8 cellular contexts compared by ENCODE assay signal in genomic region chr6:8435845-8436168, GRCh38. TPM values are rescaled to one million over a fixed set of nuclear protein-coding genes. Genes with fewer than 3 reads are reported as not detected.
A peak's percentile ranks its signal among the peaks of the same experiment; 100 is the strongest.
DNase-seq lines count a peak whose midpoint lies in the region; ATAC-seq and TF ChIP-seq lines count a peak whose summit lies in the region.

No MANE protein-coding gene starts in this region.

- RAD21 ChIA-PET in HCT116 (lab: Charles Lee; ENCODE audit: low non-redundant PET in 1 of 2, low total read pairs in 2 of 2, uncharacterized antibody in 2 of 2, unreplicated experiment in 2 of 2) = no interaction called here

- no peaks in the 10 kb centered on the region for H4K20me1 ChIP-seq in HCT116 (ENCODE audit: insufficient read depth)

- intact Hi-C loops in HCT116 (cut with micrococcal nuclease) = loop anchor here (2.0 kb wide), 1 partner anchor 1995 kb away; no protein-coding TSS in a partner anchor

- H3K79me2 ChIP-seq in ACC112 (ENCODE audit: control insufficient read depth, insufficient read depth, low read length, unreplicated experiment) = peaks cover 44% of the 10 kb centered on the region
- peaks cover 29% of the 10 kb centered on the region for H3K79me2 ChIP-seq in HCT116 (ENCODE audit: insufficient read depth, low read length)

- H3K4me1 Mint-ChIP-seq in activated naive CD8-positive, alpha-beta T cell treated with anti-CD3 and anti-CD28 coated beads, Interleukin-2, amount 10 ng/mL, durations not matched to agents 7 days and 5 days = peaks cover 28% of the 10 kb centered on the region
- H3K4me1 Mint-ChIP-seq in stimulated activated naive CD8-positive, alpha-beta T cell treated with anti-CD3 and anti-CD28 coated beads, Interleukin-15, amount 100 ng/mL, for 72 hours = peaks cover 30% of the 10 kb centered on the region

- H3K4me3 ChIP-seq in ACC112 (ENCODE audit: low read depth, low read length) (peak overlapping the region; percentile 92), HCT116 (replicated peaks in 1 of 2; ENCODE audit: low read depth in 1 of 2, low read length in 2 of 2) (peak overlapping the region; percentile 67 to 89), iPS-20b (ENCODE audit: low read length) (peak overlapping the region; percentile 91)

- TSS peak; percentile 91 for BruUV-seq in HCT116 (replicated peaks; lab: Mats Ljungman, UMichigan)

- peak overlapping the region; percentile 91 for H3K27ac Mint-ChIP-seq in activated naive CD8-positive, alpha-beta T cell treated with anti-CD3 and anti-CD28 coated beads, Interleukin-2, amount 10 ng/mL, durations not matched to agents 7 days and 5 days
- H3K27ac Mint-ChIP-seq in stimulated activated naive CD8-positive, alpha-beta T cell treated with anti-CD3 and anti-CD28 coated beads, Interleukin-15, amount 100 ng/mL, for 72 hours = peak overlapping the region; percentile 99

- H3K27ac ChIP-seq in ACC112 (ENCODE audit: low read depth, low read length) (peak overlapping the region; percentile 42), HCT116 (ENCODE audit: low read depth, low read length) (peak overlapping the region; percentile 70), iPS-20b (ENCODE audit: low read length) (peak overlapping the region; percentile 93)

- ATAC-seq in HCT116 (peak; percentile 8), GM21786 (IDR thresholded peaks at IDR 0.05; ENCODE audit: unreplicated experiment) (no peak), GM18867 (IDR thresholded peaks at IDR 0.05; ENCODE audit: unreplicated experiment) (no peak)
- ATAC-seq in activated naive CD8-positive, alpha-beta T cell treated with anti-CD3 and anti-CD28 coated beads, Interleukin-2, amount 10 ng/mL, durations not matched to agents 7 days and 5 days (ENCODE audit: low read depth) = no peak
- no peak for ATAC-seq in stimulated activated naive CD8-positive, alpha-beta T cell treated with anti-CD3 and anti-CD28 coated beads, Interleukin-15, amount 100 ng/mL, for 72 hours

- H2AFZ ChIP-seq in ACC112 (ENCODE audit: low read length, unreplicated experiment) (peak overlapping the region; percentile 91), HCT116 (ENCODE audit: low read depth, low read length, poor library complexity, severe bottlenecking) (no peak overlapping the region)

- POLR2A ChIA-PET in HCT116 (lab: Charles Lee) = no interaction called here
- POLR2A ChIA-PET in activated naive CD8-positive, alpha-beta T cell treated with anti-CD3 and anti-CD28 coated beads, Interleukin-2, amount 10 ng/mL, durations not matched to agents 7 days and 5 days (lab: Charles Lee) = no interaction called here

- H3K9me3 ChIP-seq in HCT116 (ENCODE audit: control insufficient read depth in 1 of 2, insufficient read depth in 1 of 2, low read depth in 1 of 2, low read length in 2 of 2) = no peaks in the 10 kb centered on the region
- H3K9me3 ChIP-seq in iPS-20b (ENCODE audit: insufficient read depth, low read depth, low read length) = no peaks in the 10 kb centered on the region

- CTCF ChIA-PET in HCT116 (lab: Charles Lee) = no interaction called here

- H3K9ac ChIP-seq in HCT116 (ENCODE audit: low read length) (peak overlapping the region; percentile 85), iPS-20b (ENCODE audit: low read depth, low read length) (peak overlapping the region; percentile 90; the same call in 1 of the 2 replicates)

- H3K4me3 Mint-ChIP-seq in activated naive CD8-positive, alpha-beta T cell treated with anti-CD3 and anti-CD28 coated beads, Interleukin-2, amount 10 ng/mL, durations not matched to agents 7 days and 5 days = peak overlapping the region; percentile 83
- H3K4me3 Mint-ChIP-seq in stimulated activated naive CD8-positive, alpha-beta T cell treated with anti-CD3 and anti-CD28 coated beads, Interleukin-15, amount 100 ng/mL, for 72 hours = peak overlapping the region; percentile 94 to 98

- no peak for TF ChIP-seq POLR2A in HCT116 (IDR thresholded peaks at IDR 0.05; ENCODE audit: borderline replicate concordance, extremely low read depth, insufficient read depth, insufficient read length)

- DNase-seq in HCT116 (ENCODE audit: low read depth, low spot score) = no peak
- no peak for DNase-seq in activated naive CD8-positive, alpha-beta T cell treated with anti-CD3 and anti-CD28 coated beads, Interleukin-2, amount 10 ng/mL, durations not matched to agents 7 days and 5 days
- no peak for DNase-seq in stimulated activated naive CD8-positive, alpha-beta T cell treated with anti-CD3 and anti-CD28 coated beads, Interleukin-15, amount 100 ng/mL, for 72 hours
- no peak for DNase-seq in ureter (ENCODE audit: low spot score)

- H3K4me1 ChIP-seq in ACC112 (ENCODE audit: control insufficient read depth, insufficient read depth, low read length, unreplicated experiment) (peaks cover 26% of the 10 kb centered on the region), HCT116 (ENCODE audit: control insufficient read depth in 1 of 2, insufficient read depth in 2 of 2, low read length in 2 of 2) (peaks cover 2 to 15% of the 10 kb centered on the region in 2 experiments; a peak in 3 of 4 replicates), iPS-20b (ENCODE audit: insufficient read depth, low read length) (peaks cover 8% of the 10 kb centered on the region; the same call in 1 of the 2 replicates)

- no peak for TF ChIP-seq CTCF in HCT116 (IDR thresholded peaks at IDR 0.05 in 2 of 3, conservative IDR thresholded peaks at IDR 0.05 in 1 of 3; ENCODE audit: borderline replicate concordance in 1 of 3, insufficient read depth in 1 of 3, low read depth in 2 of 3, low read length in 2 of 3)

- H3K9me2 ChIP-seq in HCT116 (ENCODE audit: insufficient read depth) = no peaks in the 10 kb centered on the region; the same call in 1 of the 2 replicates

- no peaks in the 10 kb centered on the region for H3K27me3 Mint-ChIP-seq in activated naive CD8-positive, alpha-beta T cell treated with anti-CD3 and anti-CD28 coated beads, Interleukin-2, amount 10 ng/mL, durations not matched to agents 7 days and 5 days
- H3K27me3 Mint-ChIP-seq in stimulated activated naive CD8-positive, alpha-beta T cell treated with anti-CD3 and anti-CD28 coated beads, Interleukin-15, amount 100 ng/mL, for 72 hours = no peaks in the 10 kb centered on the region

- TF ChIP-seq RAD21 in HCT116 (IDR thresholded peaks at IDR 0.05; ENCODE audit: low read depth) = no peak

- H3K27me3 ChIP-seq in ACC112 (ENCODE audit: insufficient read depth, low read length) (no peaks in the 10 kb centered on the region), HCT116 (ENCODE audit: insufficient read depth, low read length) (no peaks in the 10 kb centered on the region), iPS-20b (ENCODE audit: insufficient read depth, low read length) (no peaks in the 10 kb centered on the region)

- H3K36me3 Mint-ChIP-seq in activated naive CD8-positive, alpha-beta T cell treated with anti-CD3 and anti-CD28 coated beads, Interleukin-2, amount 10 ng/mL, durations not matched to agents 7 days and 5 days = peaks cover 18% of the 10 kb centered on the region

- peaks cover 4% of the 10 kb centered on the region for H3K9me3 Mint-ChIP-seq in activated naive CD8-positive, alpha-beta T cell treated with anti-CD3 and anti-CD28 coated beads, Interleukin-2, amount 10 ng/mL, durations not matched to agents 7 days and 5 days
- H3K9me3 Mint-ChIP-seq in stimulated activated naive CD8-positive, alpha-beta T cell treated with anti-CD3 and anti-CD28 coated beads, Interleukin-15, amount 100 ng/mL, for 72 hours = peaks cover 0 to 6% of the 10 kb centered on the region in 2 donors

- peak overlapping the region; percentile 82 for H3K4me2 ChIP-seq in HCT116 (ENCODE audit: low read length)

- peaks cover 7% of the 10 kb centered on the region; the same call in 1 of the 2 replicates for H3K36me3 ChIP-seq in ACC112 (ENCODE audit: insufficient read depth, low read length)
- no peaks in the 10 kb centered on the region for H3K36me3 ChIP-seq in HCT116 (ENCODE audit: control insufficient read depth in 1 of 2, insufficient read depth in 2 of 2, low read length in 2 of 2)
- no peaks in the 10 kb centered on the region for H3K36me3 ChIP-seq in iPS-20b (ENCODE audit: insufficient read depth, low read depth, low read length)

TF ChIP-seq in HCT116, 20 proteins besides CTCF, POLR2A, EP300 and RAD21:
- TF ChIP-seq MAX (IDR thresholded peaks at IDR 0.05) = no peak
- TF ChIP-seq ZFX (IDR thresholded peaks at IDR 0.05) = peak; percentile 65

RNA-seq across cellular contexts. Expression of gene SLC35B3, which starts 0.5 kb away (rescaled TPM):
- 8.6 TPM for total RNA-seq in HCT116 (2021; ENCODE audit: unreplicated experiment)
- 5.8 and 7.8 TPM in 2 replicates for polyA plus RNA-seq in HCT116 (2012)
- total RNA-seq in activated naive CD8-positive, alpha-beta T cell treated with anti-CD3 and anti-CD28 coated beads, Interleukin-2, amount 10 ng/mL, durations not matched to agents 7 days and 5 days = 10 to 100 TPM; 11.6 to 12.7 TPM
- total RNA-seq in ureter = 20.8 TPM

Comparison
In these comparisons a context has a peak if more than half of its experiments do, and no peak if none do; other contexts are left out.
1. H3K27ac ChIP-seq: peak in every context shown above with its lines; median percentile 93 in iPS-20b; 70 in HCT116; 42 in ACC112.